1 cellular context compared by ENCODE assay signal in the genomic region with DNA sequence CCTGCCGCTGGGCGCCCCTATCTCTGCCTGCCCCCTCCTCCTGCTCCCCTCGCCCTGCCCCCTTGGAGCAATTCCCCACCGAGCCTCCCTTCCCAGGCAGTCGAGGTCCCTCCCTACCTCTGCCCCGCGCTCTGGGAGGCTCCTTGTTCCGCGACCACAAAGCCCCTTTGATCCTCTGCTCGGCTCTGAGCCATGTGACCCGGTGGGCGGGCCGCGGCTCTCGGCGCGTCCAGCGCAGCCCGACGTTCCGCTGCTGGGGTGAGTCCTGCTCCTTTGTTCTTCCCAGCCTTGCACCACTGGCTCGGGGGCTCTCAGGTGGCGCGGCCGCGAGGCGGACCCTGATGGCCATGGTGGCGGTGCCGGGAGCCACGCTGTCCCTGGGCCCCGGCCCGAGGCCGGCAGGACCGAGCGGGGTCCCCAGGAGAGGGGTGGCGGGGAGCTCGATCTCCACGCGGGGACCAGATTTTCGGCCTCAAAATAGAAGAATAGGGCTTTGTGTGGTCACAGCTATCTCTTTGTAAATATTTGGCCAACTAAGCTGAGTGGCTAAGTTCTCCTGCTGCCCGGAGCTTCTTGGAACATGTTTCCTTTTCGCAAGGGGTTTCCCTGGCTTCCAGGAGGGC.
TF ChIP-seq lines count a peak whose summit lies in the region.

No MANE protein-coding gene starts in this region.

TF ChIP-seq in HepG2, 621 proteins besides CTCF, POLR2A, EP300 and RAD21 (continued from another document and continues in another):
- TF ChIP-seq, protein P1, sequence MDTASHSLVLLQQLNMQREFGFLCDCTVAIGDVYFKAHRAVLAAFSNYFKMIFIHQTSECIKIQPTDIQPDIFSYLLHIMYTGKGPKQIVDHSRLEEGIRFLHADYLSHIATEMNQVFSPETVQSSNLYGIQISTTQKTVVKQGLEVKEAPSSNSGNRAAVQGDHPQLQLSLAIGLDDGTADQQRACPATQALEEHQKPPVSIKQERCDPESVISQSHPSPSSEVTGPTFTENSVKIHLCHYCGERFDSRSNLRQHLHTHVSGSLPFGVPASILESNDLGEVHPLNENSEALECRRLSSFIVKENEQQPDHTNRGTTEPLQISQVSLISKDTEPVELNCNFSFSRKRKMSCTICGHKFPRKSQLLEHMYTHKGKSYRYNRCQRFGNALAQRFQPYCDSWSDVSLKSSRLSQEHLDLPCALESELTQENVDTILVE (CRISPR knock-in tag; IDR thresholded peaks at IDR 0.05) = no peak
- TF ChIP-seq RFX1 (IDR thresholded peaks at IDR 0.05) (no peak), CREB1 (IDR thresholded peaks at IDR 0.05) (0 out of 2 replicates have a peak, but pooled peaks have one; percentile 4), CREB1 (CRISPR knock-in tag; IDR thresholded peaks at IDR 0.05) (no peak), NR2F1 (CRISPR knock-in tag; IDR thresholded peaks at IDR 0.05) (0 out of 4 replicates have a peak, but pooled peaks of 1 of the 2 experiments have one; percentile 27), ZNF879 (CRISPR knock-in tag; IDR thresholded peaks at IDR 0.05) (peak; percentile 26; the same call in 1 of the 2 replicates), SAP130 (CRISPR knock-in tag; IDR thresholded peaks at IDR 0.05; ENCODE audit: low read depth) (peak; percentile 97), ZNF138 (CRISPR knock-in tag; IDR thresholded peaks at IDR 0.05; ENCODE audit: low read depth) (0 out of 2 replicates have a peak, but pooled peaks have one; percentile 61), ZNF343 (CRISPR knock-in tag; IDR thresholded peaks at IDR 0.05) (no peak; the same call in 1 of the 2 replicates), ZNF773 (CRISPR knock-in tag; IDR thresholded peaks at IDR 0.05; ENCODE audit: borderline replicate concordance) (0 out of 2 replicates have a peak, but pooled peaks have one; percentile 71), ERF (CRISPR knock-in tag; IDR thresholded peaks at IDR 0.05) (peak; percentile 72), ZNF496 (CRISPR knock-in tag; IDR thresholded peaks at IDR 0.05; ENCODE audit: insufficient replicate concordance) (no peak), ZNF891 (CRISPR knock-in tag; IDR thresholded peaks at IDR 0.05) (peak; percentile 43; the same call in 1 of the 2 replicates), KAT8 (CRISPR knock-in tag; IDR thresholded peaks at IDR 0.05) (peak; percentile 63; the same call in 1 of the 2 replicates), ZNF383 (CRISPR knock-in tag; IDR thresholded peaks at IDR 0.05; ENCODE audit: borderline replicate concordance) (no peak), NPAS2 (CRISPR knock-in tag; IDR thresholded peaks at IDR 0.05; ENCODE audit: borderline replicate concordance) (no peak), MEIS1 (CRISPR knock-in tag; IDR thresholded peaks at IDR 0.05; ENCODE audit: borderline replicate concordance) (peak; percentile 21; the same call in 1 of the 2 replicates), PTBP1 (IDR thresholded peaks at IDR 0.05; ENCODE audit: low read depth, low read length, poor library complexity, severe bottlenecking) (no peak), YEATS4 (CRISPR knock-in tag; IDR thresholded peaks at IDR 0.05; ENCODE audit: borderline replicate concordance) (peak; percentile 88), SNRNP70 (IDR thresholded peaks at IDR 0.05; ENCODE audit: low read depth, low read length) (no peak), ZSCAN20 (CRISPR knock-in tag; IDR thresholded peaks at IDR 0.05; ENCODE audit: borderline replicate concordance) (peak; percentile 97; the same call in 1 of the 2 replicates), HMG20B (CRISPR knock-in tag; conservative IDR thresholded peaks at IDR 0.05) (peak; percentile 20; the same call in 1 of the 2 replicates), HHEX (CRISPR knock-in tag; IDR thresholded peaks at IDR 0.05) (no peak), ZNF335 (CRISPR knock-in tag; IDR thresholded peaks at IDR 0.05) (no peak; the same call in 1 of the 2 replicates), ZNF577 (CRISPR knock-in tag; IDR thresholded peaks at IDR 0.05; ENCODE audit: borderline replicate concordance, low read depth) (0 out of 2 replicates have a peak, but pooled peaks have one; percentile 54), HOXD1 (CRISPR knock-in tag; IDR thresholded peaks at IDR 0.05) (peak; percentile 89), GATAD1 (CRISPR knock-in tag; IDR thresholded peaks at IDR 0.05) (no peak; the same call in 1 of the 2 replicates), FOXK2 (IDR thresholded peaks at IDR 0.05) (peak; percentile 30; the same call in 1 of the 2 replicates)
- TF ChIP-seq, protein P2, sequence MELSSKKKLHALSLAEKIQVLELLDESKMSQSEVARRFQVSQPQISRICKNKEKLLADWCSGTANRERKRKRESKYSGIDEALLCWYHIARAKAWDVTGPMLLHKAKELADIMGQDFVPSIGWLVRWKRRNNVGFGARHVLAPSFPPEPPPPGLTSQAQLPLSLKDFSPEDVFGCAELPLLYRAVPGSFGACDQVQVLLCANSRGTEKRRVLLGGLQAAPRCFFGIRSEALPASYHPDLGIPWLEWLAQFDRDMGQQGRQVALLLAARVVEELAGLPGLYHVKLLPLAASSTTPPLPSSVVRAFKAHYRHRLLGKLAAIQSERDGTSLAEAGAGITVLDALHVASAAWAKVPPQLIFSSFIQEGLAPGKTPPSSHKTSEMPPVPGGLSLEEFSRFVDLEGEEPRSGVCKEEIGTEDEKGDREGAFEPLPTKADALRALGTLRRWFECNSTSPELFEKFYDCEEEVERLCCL (CRISPR knock-in tag; IDR thresholded peaks at IDR 0.05; ENCODE audit: borderline replicate concordance) = no peak
- TF ChIP-seq, protein P3, sequence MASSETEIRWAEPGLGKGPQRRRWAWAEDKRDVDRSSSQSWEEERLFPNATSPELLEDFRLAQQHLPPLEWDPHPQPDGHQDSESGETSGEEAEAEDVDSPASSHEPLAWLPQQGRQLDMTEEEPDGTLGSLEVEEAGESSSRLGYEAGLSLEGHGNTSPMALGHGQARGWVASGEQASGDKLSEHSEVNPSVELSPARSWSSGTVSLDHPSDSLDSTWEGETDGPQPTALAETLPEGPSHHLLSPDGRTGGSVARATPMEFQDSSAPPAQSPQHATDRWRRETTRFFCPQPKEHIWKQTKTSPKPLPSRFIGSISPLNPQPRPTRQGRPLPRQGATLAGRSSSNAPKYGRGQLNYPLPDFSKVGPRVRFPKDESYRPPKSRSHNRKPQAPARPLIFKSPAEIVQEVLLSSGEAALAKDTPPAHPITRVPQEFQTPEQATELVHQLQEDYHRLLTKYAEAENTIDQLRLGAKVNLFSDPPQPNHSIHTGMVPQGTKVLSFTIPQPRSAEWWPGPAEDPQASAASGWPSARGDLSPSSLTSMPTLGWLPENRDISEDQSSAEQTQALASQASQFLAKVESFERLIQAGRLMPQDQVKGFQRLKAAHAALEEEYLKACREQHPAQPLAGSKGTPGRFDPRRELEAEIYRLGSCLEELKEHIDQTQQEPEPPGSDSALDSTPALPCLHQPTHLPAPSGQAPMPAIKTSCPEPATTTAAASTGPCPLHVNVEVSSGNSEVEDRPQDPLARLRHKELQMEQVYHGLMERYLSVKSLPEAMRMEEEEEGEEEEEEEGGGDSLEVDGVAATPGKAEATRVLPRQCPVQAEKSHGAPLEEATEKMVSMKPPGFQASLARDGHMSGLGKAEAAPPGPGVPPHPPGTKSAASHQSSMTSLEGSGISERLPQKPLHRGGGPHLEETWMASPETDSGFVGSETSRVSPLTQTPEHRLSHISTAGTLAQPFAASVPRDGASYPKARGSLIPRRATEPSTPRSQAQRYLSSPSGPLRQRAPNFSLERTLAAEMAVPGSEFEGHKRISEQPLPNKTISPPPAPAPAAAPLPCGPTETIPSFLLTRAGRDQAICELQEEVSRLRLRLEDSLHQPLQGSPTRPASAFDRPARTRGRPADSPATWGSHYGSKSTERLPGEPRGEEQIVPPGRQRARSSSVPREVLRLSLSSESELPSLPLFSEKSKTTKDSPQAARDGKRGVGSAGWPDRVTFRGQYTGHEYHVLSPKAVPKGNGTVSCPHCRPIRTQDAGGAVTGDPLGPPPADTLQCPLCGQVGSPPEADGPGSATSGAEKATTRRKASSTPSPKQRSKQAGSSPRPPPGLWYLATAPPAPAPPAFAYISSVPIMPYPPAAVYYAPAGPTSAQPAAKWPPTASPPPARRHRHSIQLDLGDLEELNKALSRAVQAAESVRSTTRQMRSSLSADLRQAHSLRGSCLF (CRISPR knock-in tag; IDR thresholded peaks at IDR 0.05; ENCODE audit: borderline replicate concordance) = 0 out of 2 replicates have a peak, but pooled peaks have one; percentile 41
- TF ChIP-seq, protein P4, sequence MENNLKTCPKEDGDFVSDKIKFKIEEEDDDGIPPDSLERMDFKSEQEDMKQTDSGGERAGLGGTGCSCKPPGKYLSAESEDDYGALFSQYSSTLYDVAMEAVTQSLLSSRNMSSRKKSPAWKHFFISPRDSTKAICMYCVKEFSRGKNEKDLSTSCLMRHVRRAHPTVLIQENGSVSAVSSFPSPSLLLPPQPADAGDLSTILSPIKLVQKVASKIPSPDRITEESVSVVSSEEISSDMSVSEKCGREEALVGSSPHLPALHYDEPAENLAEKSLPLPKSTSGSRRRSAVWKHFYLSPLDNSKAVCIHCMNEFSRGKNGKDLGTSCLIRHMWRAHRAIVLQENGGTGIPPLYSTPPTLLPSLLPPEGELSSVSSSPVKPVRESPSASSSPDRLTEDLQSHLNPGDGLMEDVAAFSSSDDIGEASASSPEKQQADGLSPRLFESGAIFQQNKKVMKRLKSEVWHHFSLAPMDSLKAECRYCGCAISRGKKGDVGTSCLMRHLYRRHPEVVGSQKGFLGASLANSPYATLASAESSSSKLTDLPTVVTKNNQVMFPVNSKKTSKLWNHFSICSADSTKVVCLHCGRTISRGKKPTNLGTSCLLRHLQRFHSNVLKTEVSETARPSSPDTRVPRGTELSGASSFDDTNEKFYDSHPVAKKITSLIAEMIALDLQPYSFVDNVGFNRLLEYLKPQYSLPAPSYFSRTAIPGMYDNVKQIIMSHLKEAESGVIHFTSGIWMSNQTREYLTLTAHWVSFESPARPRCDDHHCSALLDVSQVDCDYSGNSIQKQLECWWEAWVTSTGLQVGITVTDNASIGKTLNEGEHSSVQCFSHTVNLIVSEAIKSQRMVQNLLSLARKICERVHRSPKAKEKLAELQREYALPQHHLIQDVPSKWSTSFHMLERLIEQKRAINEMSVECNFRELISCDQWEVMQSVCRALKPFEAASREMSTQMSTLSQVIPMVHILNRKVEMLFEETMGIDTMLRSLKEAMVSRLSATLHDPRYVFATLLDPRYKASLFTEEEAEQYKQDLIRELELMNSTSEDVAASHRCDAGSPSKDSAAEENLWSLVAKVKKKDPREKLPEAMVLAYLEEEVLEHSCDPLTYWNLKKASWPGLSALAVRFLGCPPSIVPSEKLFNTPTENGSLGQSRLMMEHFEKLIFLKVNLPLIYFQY (CRISPR knock-in tag; IDR thresholded peaks at IDR 0.05; ENCODE audit: borderline replicate concordance) = peak; percentile 85; the same call in 1 of the 2 replicates
- TF ChIP-seq, protein P5, sequence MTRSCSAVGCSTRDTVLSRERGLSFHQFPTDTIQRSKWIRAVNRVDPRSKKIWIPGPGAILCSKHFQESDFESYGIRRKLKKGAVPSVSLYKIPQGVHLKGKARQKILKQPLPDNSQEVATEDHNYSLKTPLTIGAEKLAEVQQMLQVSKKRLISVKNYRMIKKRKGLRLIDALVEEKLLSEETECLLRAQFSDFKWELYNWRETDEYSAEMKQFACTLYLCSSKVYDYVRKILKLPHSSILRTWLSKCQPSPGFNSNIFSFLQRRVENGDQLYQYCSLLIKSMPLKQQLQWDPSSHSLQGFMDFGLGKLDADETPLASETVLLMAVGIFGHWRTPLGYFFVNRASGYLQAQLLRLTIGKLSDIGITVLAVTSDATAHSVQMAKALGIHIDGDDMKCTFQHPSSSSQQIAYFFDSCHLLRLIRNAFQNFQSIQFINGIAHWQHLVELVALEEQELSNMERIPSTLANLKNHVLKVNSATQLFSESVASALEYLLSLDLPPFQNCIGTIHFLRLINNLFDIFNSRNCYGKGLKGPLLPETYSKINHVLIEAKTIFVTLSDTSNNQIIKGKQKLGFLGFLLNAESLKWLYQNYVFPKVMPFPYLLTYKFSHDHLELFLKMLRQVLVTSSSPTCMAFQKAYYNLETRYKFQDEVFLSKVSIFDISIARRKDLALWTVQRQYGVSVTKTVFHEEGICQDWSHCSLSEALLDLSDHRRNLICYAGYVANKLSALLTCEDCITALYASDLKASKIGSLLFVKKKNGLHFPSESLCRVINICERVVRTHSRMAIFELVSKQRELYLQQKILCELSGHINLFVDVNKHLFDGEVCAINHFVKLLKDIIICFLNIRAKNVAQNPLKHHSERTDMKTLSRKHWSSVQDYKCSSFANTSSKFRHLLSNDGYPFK (CRISPR knock-in tag; IDR thresholded peaks at IDR 0.05; ENCODE audit: borderline replicate concordance) = no peak
- TF ChIP-seq, protein P6, sequence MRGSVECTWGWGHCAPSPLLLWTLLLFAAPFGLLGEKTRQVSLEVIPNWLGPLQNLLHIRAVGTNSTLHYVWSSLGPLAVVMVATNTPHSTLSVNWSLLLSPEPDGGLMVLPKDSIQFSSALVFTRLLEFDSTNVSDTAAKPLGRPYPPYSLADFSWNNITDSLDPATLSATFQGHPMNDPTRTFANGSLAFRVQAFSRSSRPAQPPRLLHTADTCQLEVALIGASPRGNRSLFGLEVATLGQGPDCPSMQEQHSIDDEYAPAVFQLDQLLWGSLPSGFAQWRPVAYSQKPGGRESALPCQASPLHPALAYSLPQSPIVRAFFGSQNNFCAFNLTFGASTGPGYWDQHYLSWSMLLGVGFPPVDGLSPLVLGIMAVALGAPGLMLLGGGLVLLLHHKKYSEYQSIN (CRISPR knock-in tag; IDR thresholded peaks at IDR 0.05; ENCODE audit: borderline replicate concordance) = no peak
- TF ChIP-seq, protein P7, sequence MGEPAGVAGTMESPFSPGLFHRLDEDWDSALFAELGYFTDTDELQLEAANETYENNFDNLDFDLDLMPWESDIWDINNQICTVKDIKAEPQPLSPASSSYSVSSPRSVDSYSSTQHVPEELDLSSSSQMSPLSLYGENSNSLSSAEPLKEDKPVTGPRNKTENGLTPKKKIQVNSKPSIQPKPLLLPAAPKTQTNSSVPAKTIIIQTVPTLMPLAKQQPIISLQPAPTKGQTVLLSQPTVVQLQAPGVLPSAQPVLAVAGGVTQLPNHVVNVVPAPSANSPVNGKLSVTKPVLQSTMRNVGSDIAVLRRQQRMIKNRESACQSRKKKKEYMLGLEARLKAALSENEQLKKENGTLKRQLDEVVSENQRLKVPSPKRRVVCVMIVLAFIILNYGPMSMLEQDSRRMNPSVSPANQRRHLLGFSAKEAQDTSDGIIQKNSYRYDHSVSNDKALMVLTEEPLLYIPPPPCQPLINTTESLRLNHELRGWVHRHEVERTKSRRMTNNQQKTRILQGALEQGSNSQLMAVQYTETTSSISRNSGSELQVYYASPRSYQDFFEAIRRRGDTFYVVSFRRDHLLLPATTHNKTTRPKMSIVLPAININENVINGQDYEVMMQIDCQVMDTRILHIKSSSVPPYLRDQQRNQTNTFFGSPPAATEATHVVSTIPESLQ (CRISPR knock-in tag; conservative IDR thresholded peaks at IDR 0.05) = 0 out of 2 replicates have a peak, but pooled peaks have one; percentile 25
